8 cellular contexts compared by ENCODE assay signal in the genomic region with DNA sequence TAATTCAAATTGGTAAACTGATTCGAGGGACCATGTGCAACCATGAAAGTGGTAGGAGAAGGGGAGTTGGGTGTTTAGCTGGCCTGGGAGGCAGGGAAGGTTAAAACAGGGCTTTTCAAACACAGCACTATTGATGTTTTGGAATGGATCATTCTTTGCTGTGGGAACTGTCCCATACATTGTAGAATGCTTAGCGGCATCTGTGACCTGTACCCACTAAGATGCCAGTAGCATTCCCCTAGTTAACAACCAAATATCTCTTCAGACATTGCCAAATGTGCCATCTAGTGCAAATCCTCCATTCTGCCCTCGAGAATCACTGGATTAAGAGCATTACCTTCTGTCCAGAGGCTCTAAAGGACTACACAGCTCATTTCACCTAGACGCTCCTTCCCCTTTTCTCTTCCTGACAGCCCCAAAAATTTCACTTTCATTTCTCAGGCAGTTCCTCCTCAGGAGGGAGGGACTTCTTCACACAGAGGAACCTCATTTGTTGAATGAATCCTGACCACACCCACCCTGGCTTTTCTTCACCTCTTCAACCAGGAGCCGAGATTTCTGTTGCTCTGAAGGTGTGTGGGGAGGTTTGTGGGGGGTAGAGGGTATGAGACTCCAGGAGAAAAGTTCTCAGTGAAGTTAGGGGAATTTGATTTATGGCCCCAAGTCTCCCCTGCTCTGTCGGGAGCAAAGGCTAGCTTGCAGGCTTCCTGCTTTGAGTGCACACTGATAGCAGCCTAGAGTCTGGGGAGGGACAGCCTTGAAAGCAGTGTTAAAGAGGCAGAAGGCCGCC. TPM values are rescaled to one million over a fixed set of nuclear protein-coding genes. Genes with fewer than 3 reads are reported as not detected.
DNase-seq lines count a peak whose midpoint lies in the region; TF ChIP-seq lines count a peak whose summit lies in the region.

Gene TRIM34, plus strand, starts transcription at position 513 of the 790 bp plus-strand sequence. CDS start 7,331 bp downstream, outside the sequence.

- TF ChIP-seq CTCF in GM10266 (IDR thresholded peaks at IDR 0.05; ENCODE audit: control insufficient read depth, insufficient read depth, low read depth, missing control alignments) (no peak), HEK293 (tag by site-specific recombination; IDR thresholded peaks at IDR 0.05) (no peak), MM.1S (IDR thresholded peaks at IDR 0.05; ENCODE audit: low read length) (no peak), endodermal cell (conservative IDR thresholded peaks at IDR 0.05) (no peak), mesothelial cell of epicardium (IDR thresholded peaks at IDR 0.05; ENCODE audit: unreplicated experiment) (no peak)

- H3K4me1 ChIP-seq in HEK293 (ENCODE audit: control insufficient read depth, insufficient read depth, low read length) = no peaks in the 10 kb centered on the region
- peaks cover 8% of the 10 kb centered on the region for H3K4me1 ChIP-seq in MM.1S (ENCODE audit: low read length)
- H3K4me1 ChIP-seq in endodermal cell (ENCODE audit: control insufficient read depth, insufficient read depth, low read length) = peaks cover 13% of the 10 kb centered on the region

- no peaks in the 10 kb centered on the region for H3F3A ChIP-seq in MM.1S (ENCODE audit: insufficient read depth, low read length)

- no peaks in the 10 kb centered on the region for H3K27me3 Mint-ChIP-seq in activated CD4-positive, alpha-beta memory T cell treated with anti-CD3 and anti-CD28 coated beads, Interleukin-2, amount 10 ng/mL, durations not matched to agents 7 days and 5 days
- H3K27me3 Mint-ChIP-seq in endodermal cell (ENCODE audit: insufficient read depth) (no peaks in the 10 kb centered on the region), mesothelial cell of epicardium (ENCODE audit: low read depth) (no peaks in the 10 kb centered on the region)

- H3K9me2 ChIP-seq in MM.1S (replicated peaks; ENCODE audit: insufficient read depth, low read length) = no peaks in the 10 kb centered on the region

- H3K27ac ChIP-seq in HEK293 (ENCODE audit: extremely low read depth, low read depth, low read length) (no peak within 1 kb of the TSS), MM.1S (ENCODE audit: low read length) (no peak within 1 kb of the TSS), endodermal cell (ENCODE audit: low read depth, low read length) (no peak within 1 kb of the TSS)

- H3K4me2 ChIP-seq in MM.1S (ENCODE audit: low read depth, low read length) = peak within 1 kb of the TSS; percentile 81

- H3K36me3 ChIP-seq in HEK293 (ENCODE audit: control insufficient read depth in 2 of 2, insufficient read depth in 1 of 2, low read length in 2 of 2) = no peaks in the 10 kb centered on the region
- H3K36me3 ChIP-seq in MM.1S (replicated peaks; ENCODE audit: insufficient read depth, low read length) = no peaks in the 10 kb centered on the region
- H3K36me3 ChIP-seq in endodermal cell (ENCODE audit: control insufficient read depth, insufficient read depth, low read length) = no peaks in the 10 kb centered on the region

- H3K4me3 ChIP-seq in HEK293 (ENCODE audit: low read depth, low read length) (peak within 1 kb of the TSS; percentile 18), MM.1S (ENCODE audit: low read length) (peak within 1 kb of the TSS; percentile 68), endodermal cell (ENCODE audit: low read length) (no peak within 1 kb of the TSS)

- peaks cover 23% of the 10 kb centered on the region for H3K36me3 Mint-ChIP-seq in activated CD4-positive, alpha-beta memory T cell treated with anti-CD3 and anti-CD28 coated beads, Interleukin-2, amount 10 ng/mL, durations not matched to agents 7 days and 5 days (ENCODE audit: low read depth)
- H3K36me3 Mint-ChIP-seq in endodermal cell (ENCODE audit: low read depth) = no peaks in the 10 kb centered on the region
- peaks cover 4% of the 10 kb centered on the region for H3K36me3 Mint-ChIP-seq in mesothelial cell of epicardium

- H3K27me3 ChIP-seq in MM.1S (replicated peaks; ENCODE audit: insufficient read depth, low read length) (no peaks in the 10 kb centered on the region), endodermal cell (ENCODE audit: control insufficient read depth, insufficient read depth, low read length, poor library complexity, severe bottlenecking) (no peaks in the 10 kb centered on the region)

- peak within 1 kb of the TSS; percentile 28; the same call in 1 of the 2 replicates for H3K9ac ChIP-seq in MM.1S (ENCODE audit: low read length)
- H3K9ac ChIP-seq in endodermal cell (ENCODE audit: extremely low read depth, low read length, poor library complexity, severe bottlenecking) = no peak within 1 kb of the TSS

- H3K79me2 ChIP-seq in MM.1S (ENCODE audit: low read length) = no peaks in the 10 kb centered on the region

- DNase-seq in GM10266 (ENCODE audit: extremely low spot score) (peak; percentile 84), MM.1S (peak; percentile 90), endodermal cell (peak; percentile 80), mesothelial cell of epicardium (ENCODE audit: low spot score in 2 of 2, unreplicated experiment in 2 of 2) (no peak), NCI-H510A treated with DMSO at 0.1 percent for 48 hours (lab: John Stamatoyannopoulos, UW) (no peak)
- peak; percentile 72 for DNase-seq in activated CD4-positive, alpha-beta memory T cell treated with anti-CD3 and anti-CD28 coated beads, Interleukin-2, amount 10 ng/mL, durations not matched to agents 7 days and 5 days
- peak; percentile 67 for DNase-seq in stimulated activated CD8-positive, alpha-beta memory T cell treated with anti-CD3 and anti-CD28 coated beads, Interleukin-4, amount 100 ng/mL, for 48 hours

- CTCF ChIA-PET in HEK293 (lab: Yijun Ruan, JAX) = no interaction called here
- CTCF ChIA-PET in activated CD4-positive, alpha-beta memory T cell treated with anti-CD3 and anti-CD28 coated beads, Interleukin-2, amount 10 ng/mL, durations not matched to agents 7 days and 5 days (lab: Charles Lee) = interaction anchor here (1.0 to 1.2 kb wide), 2 partner anchors 60 to 765 kb away, joined by 3 to 6 read pairs; partner anchors contain the start of genes SMPD1 and TRIM5

- WGBS in endodermal cell (ENCODE audit: insufficient coverage in 1 of 2, insufficient read length in 1 of 2), 2 experiments = 70 to 96% methylated on average over 4 to 7 of the region's 7 CpGs

- peaks cover 3% of the 10 kb centered on the region for H3K9me3 Mint-ChIP-seq in activated CD4-positive, alpha-beta memory T cell treated with anti-CD3 and anti-CD28 coated beads, Interleukin-2, amount 10 ng/mL, durations not matched to agents 7 days and 5 days
- H3K9me3 Mint-ChIP-seq in endodermal cell (no peaks in the 10 kb centered on the region), mesothelial cell of epicardium (no peaks in the 10 kb centered on the region)

- POLR2A ChIA-PET in HEK293 (lab: Yijun Ruan, JAX) = no interaction called here
- POLR2A ChIA-PET in activated CD4-positive, alpha-beta memory T cell treated with anti-CD3 and anti-CD28 coated beads, Interleukin-2, amount 10 ng/mL, durations not matched to agents 7 days and 5 days (lab: Charles Lee) = interaction anchor here (1.3 to 4.2 kb wide), 5 partner anchors 11 to 71 kb away, joined by 3 to 25 read pairs (median 4); partner anchors contain the start of genes TRIM22 and TRIM5

- peak within 1 kb of the TSS; percentile 92 for H2AFZ ChIP-seq in MM.1S (ENCODE audit: low read length)

- peak within 1 kb of the TSS; percentile 89 for H3K27ac Mint-ChIP-seq in activated CD4-positive, alpha-beta memory T cell treated with anti-CD3 and anti-CD28 coated beads, Interleukin-2, amount 10 ng/mL, durations not matched to agents 7 days and 5 days
- H3K27ac Mint-ChIP-seq in endodermal cell (no peak within 1 kb of the TSS), mesothelial cell of epicardium (peak within 1 kb of the TSS; percentile 79)

- peak within 1 kb of the TSS; percentile 90 for H3K4me3 Mint-ChIP-seq in activated CD4-positive, alpha-beta memory T cell treated with anti-CD3 and anti-CD28 coated beads, Interleukin-2, amount 10 ng/mL, durations not matched to agents 7 days and 5 days
- H3K4me3 Mint-ChIP-seq in endodermal cell = peak within 1 kb of the TSS; percentile 42
- peak within 1 kb of the TSS; percentile 75 for H3K4me3 Mint-ChIP-seq in mesothelial cell of epicardium

- H3K9me3 ChIP-seq in HEK293 (ENCODE audit: control insufficient read depth, insufficient read depth, low read depth, low read length) (no peaks in the 10 kb centered on the region), MM.1S (replicated peaks; ENCODE audit: insufficient read depth, low read length) (no peaks in the 10 kb centered on the region), endodermal cell (ENCODE audit: control insufficient read depth, low read length) (no peaks in the 10 kb centered on the region)

- no peaks in the 10 kb centered on the region for H4K20me1 ChIP-seq in MM.1S (ENCODE audit: insufficient read depth, low read length)

- peaks cover 48% of the 10 kb centered on the region for H3K4me1 Mint-ChIP-seq in activated CD4-positive, alpha-beta memory T cell treated with anti-CD3 and anti-CD28 coated beads, Interleukin-2, amount 10 ng/mL, durations not matched to agents 7 days and 5 days
- H3K4me1 Mint-ChIP-seq in endodermal cell (peaks cover 31% of the 10 kb centered on the region), mesothelial cell of epicardium (peaks cover 36% of the 10 kb centered on the region)

TF ChIP-seq in HEK293, 187 proteins besides CTCF, POLR2A, EP300 and RAD21:
- TF ChIP-seq ZFP37 (tag by site-specific recombination; IDR thresholded peaks at IDR 0.05) (no peak), ZBTB1 (tag by site-specific recombination; IDR thresholded peaks at IDR 0.05) (no peak), GLIS1 (tag by site-specific recombination; IDR thresholded peaks at IDR 0.05) (0 out of 2 replicates have a peak, but pooled peaks have one; percentile 20)

RNA-seq across cellular contexts. Expression of gene TRIM34, which starts in this region (rescaled TPM):
- total RNA-seq in activated CD4-positive, alpha-beta memory T cell treated with anti-CD3 and anti-CD28 coated beads, Interleukin-2, amount 10 ng/mL, durations not matched to agents 7 days and 5 days = 10 to 100 TPM; 18.2 to 19.8 TPM
- total RNA-seq in endodermal cell = 1 to 10 TPM in 1 of 2 donors, under 1 TPM in 1; 0.68 to 1.2 TPM
- 1.7 TPM for polyA plus RNA-seq in endodermal cell (2013, experiment 1 of 2)
- 1.7 TPM for polyA plus RNA-seq in endodermal cell (2013, experiment 2 of 2)
- 5.0 to 7.1 TPM (median 5.1 TPM) in 3 replicates for total RNA-seq in mesothelial cell of epicardium

Comparison
In these comparisons a context has a peak if more than half of its experiments do, and no peak if none do; other contexts are left out.
1. DNase-seq: peak in GM10266 (single experiment), MM.1S (single experiment), activated CD4-positive, alpha-beta memory T cell treated with anti-CD3 and anti-CD28 coated beads, Interleukin-2, amount 10 ng/mL, durations not matched to agents 7 days and 5 days (single experiment), endodermal cell (single experiment) and stimulated activated CD8-positive, alpha-beta memory T cell treated with anti-CD3 and anti-CD28 coated beads, Interleukin-4, amount 100 ng/mL, for 48 hours (single experiment); none in mesothelial cell of epicardium (0 of 2) and NCI-H510A treated with DMSO at 0.1 percent for 48 hours (single experiment).
2. Peak in every context shown above with its lines, with median percentiles within 50 percentile points of each other: H3K4me3 Mint-ChIP-seq.